In genomic region chr13:51271008-51271407, GRCh38 we compare ENCODE assay signal across 20 cellular contexts. TPM values are rescaled to one million over a fixed set of nuclear protein-coding genes. Genes with fewer than 3 reads are reported as not detected.
"Had no signal": no experiment of that assay in that cellular context is flagged by ENCODE, and none has a peak within 500 bp of the region (broad histone marks: within the 10 kb centered on the region; RNA-seq: fewer than 3 reads in every experiment).

No MANE protein-coding gene starts in this region.

- DNase-seq: activated B cell treated with CpG ODN at 0.5 μM for 24 hours; activated CD4-positive, alpha-beta T cell treated with anti-CD3 and anti-CD28 coated beads for 36 hours; activated CD4-positive, alpha-beta T cell treated with anti-CD3 and anti-CD28 coated beads, Interleukin-2, amount 50 U/mL, for 48 hours; activated effector memory CD4-positive, alpha-beta T cell treated with anti-CD3 and anti-CD28 coated beads, Interleukin-2, amount 50 U/mL, for 16 hours; activated naive CD4-positive, alpha-beta T cell treated with anti-CD3 and anti-CD28 coated beads, Interleukin-2, amount 10 ng/mL, durations not matched to agents 7 days and 5 days; esophagus squamous epithelium; gastrocnemius medialis; islet precursor cell; left colon; mucosa of descending colon; nephron progenitor cell; right lobe of liver; small intestine; stimulated activated CD4-positive, alpha-beta T cell treated with anti-CD3 and anti-CD28 coated beads, Interleukin-2, amount 100 ng/mL, for 24 hours; T1000; upper lobe of left lung had no signal

- H3K4me3 ChIP-seq: cardiac muscle cell, esophagus squamous epithelium, gastrocnemius medialis, mucosa of descending colon, right lobe of liver, upper lobe of left lung had no signal

- H3K36me3 ChIP-seq: cardiac muscle cell, esophagus squamous epithelium, gastrocnemius medialis, right lobe of liver, upper lobe of left lung had no signal

- H3K9me3 ChIP-seq: esophagus squamous epithelium, gastrocnemius medialis, mucosa of descending colon, right lobe of liver, upper lobe of left lung had no signal

- H3K36me3 Mint-ChIP-seq: activated naive CD4-positive, alpha-beta T cell treated with anti-CD3 and anti-CD28 coated beads, Interleukin-2, amount 10 ng/mL, durations not matched to agents 7 days and 5 days; stimulated activated memory B cell treated with anti-CD40 and anti-IgM and Interleukin-4, amounts not matched to agents 10 μg/mL and 1 μg/mL and 100 μg/mL, for 72 hours had no signal

- ATAC-seq: activated CD4-positive, alpha-beta T cell treated with anti-CD3 and anti-CD28 coated beads for 36 hours; gastrocnemius medialis; left colon; mucosa of descending colon; right lobe of liver; stimulated activated memory B cell treated with anti-CD40 and anti-IgM and Interleukin-4, amounts not matched to agents 10 μg/mL and 1 μg/mL and 100 μg/mL, for 72 hours had no signal

- FAIRE-seq: colon, small intestine had no signal

- H3K4me3 Mint-ChIP-seq: activated B cell treated with CpG ODN at 0.5 μM for 24 hours; activated CD4-positive, alpha-beta T cell treated with anti-CD3 and anti-CD28 coated beads for 36 hours; activated naive CD4-positive, alpha-beta T cell treated with anti-CD3 and anti-CD28 coated beads, Interleukin-2, amount 10 ng/mL, durations not matched to agents 7 days and 5 days; nephron progenitor cell; stimulated activated memory B cell treated with anti-CD40 and anti-IgM and Interleukin-4, amounts not matched to agents 10 μg/mL and 1 μg/mL and 100 μg/mL, for 72 hours; T-helper 1 cell treated with Interleukin-12 subunit alpha and Interleukin-12 subunit beta and Interleukin-4 antibody, amounts not matched to agents 30 μg/mL and 1 μg/mL, for 36 hours had no signal

- H3K4me1 Mint-ChIP-seq: activated B cell treated with CpG ODN at 0.5 μM for 24 hours; activated CD4-positive, alpha-beta T cell treated with anti-CD3 and anti-CD28 coated beads for 36 hours; activated naive CD4-positive, alpha-beta T cell treated with anti-CD3 and anti-CD28 coated beads, Interleukin-2, amount 10 ng/mL, durations not matched to agents 7 days and 5 days; nephron progenitor cell; stimulated activated memory B cell treated with anti-CD40 and anti-IgM and Interleukin-4, amounts not matched to agents 10 μg/mL and 1 μg/mL and 100 μg/mL, for 72 hours had no signal

- H3K9me3 Mint-ChIP-seq: activated B cell treated with CpG ODN at 0.5 μM for 24 hours; activated naive CD4-positive, alpha-beta T cell treated with anti-CD3 and anti-CD28 coated beads, Interleukin-2, amount 10 ng/mL, durations not matched to agents 7 days and 5 days; nephron progenitor cell; stimulated activated memory B cell treated with anti-CD40 and anti-IgM and Interleukin-4, amounts not matched to agents 10 μg/mL and 1 μg/mL and 100 μg/mL, for 72 hours; T-helper 1 cell treated with Interleukin-12 subunit alpha and Interleukin-12 subunit beta and Interleukin-4 antibody, amounts not matched to agents 30 μg/mL and 1 μg/mL, for 36 hours had no signal

- H3K27ac Mint-ChIP-seq: activated B cell treated with CpG ODN at 0.5 μM for 24 hours; activated CD4-positive, alpha-beta T cell treated with anti-CD3 and anti-CD28 coated beads for 36 hours; activated naive CD4-positive, alpha-beta T cell treated with anti-CD3 and anti-CD28 coated beads, Interleukin-2, amount 10 ng/mL, durations not matched to agents 7 days and 5 days; nephron progenitor cell; stimulated activated memory B cell treated with anti-CD40 and anti-IgM and Interleukin-4, amounts not matched to agents 10 μg/mL and 1 μg/mL and 100 μg/mL, for 72 hours; T-helper 1 cell treated with Interleukin-12 subunit alpha and Interleukin-12 subunit beta and Interleukin-4 antibody, amounts not matched to agents 30 μg/mL and 1 μg/mL, for 36 hours had no signal

- H3K27me3 ChIP-seq: cardiac muscle cell, esophagus squamous epithelium, gastrocnemius medialis, right lobe of liver, upper lobe of left lung had no signal

- H3K27me3 Mint-ChIP-seq: activated B cell treated with CpG ODN at 0.5 μM for 24 hours; activated CD4-positive, alpha-beta T cell treated with anti-CD3 and anti-CD28 coated beads for 36 hours had no signal

- H3K4me1 ChIP-seq: esophagus squamous epithelium, right lobe of liver had no signal

- H3K27ac ChIP-seq: cardiac muscle cell, esophagus squamous epithelium, gastrocnemius medialis, right lobe of liver, upper lobe of left lung had no signal

RNA-seq across cellular contexts. Expression of gene FAM124A, which starts 48.8 kb away (rescaled TPM):
- total RNA-seq: activated B cell treated with CpG ODN at 0.5 μM for 24 hours had no signal
